1 cellular context compared by ENCODE assay signal in genomic region chr2:69645026-69645425, GRCh38.
TF ChIP-seq lines count a peak whose summit lies in the region.

No MANE protein-coding gene starts in this region.

TF ChIP-seq in SK-N-SH, 30 proteins besides CTCF, POLR2A, EP300 and RAD21 (continued from another document):
- TF ChIP-seq, protein P1, sequence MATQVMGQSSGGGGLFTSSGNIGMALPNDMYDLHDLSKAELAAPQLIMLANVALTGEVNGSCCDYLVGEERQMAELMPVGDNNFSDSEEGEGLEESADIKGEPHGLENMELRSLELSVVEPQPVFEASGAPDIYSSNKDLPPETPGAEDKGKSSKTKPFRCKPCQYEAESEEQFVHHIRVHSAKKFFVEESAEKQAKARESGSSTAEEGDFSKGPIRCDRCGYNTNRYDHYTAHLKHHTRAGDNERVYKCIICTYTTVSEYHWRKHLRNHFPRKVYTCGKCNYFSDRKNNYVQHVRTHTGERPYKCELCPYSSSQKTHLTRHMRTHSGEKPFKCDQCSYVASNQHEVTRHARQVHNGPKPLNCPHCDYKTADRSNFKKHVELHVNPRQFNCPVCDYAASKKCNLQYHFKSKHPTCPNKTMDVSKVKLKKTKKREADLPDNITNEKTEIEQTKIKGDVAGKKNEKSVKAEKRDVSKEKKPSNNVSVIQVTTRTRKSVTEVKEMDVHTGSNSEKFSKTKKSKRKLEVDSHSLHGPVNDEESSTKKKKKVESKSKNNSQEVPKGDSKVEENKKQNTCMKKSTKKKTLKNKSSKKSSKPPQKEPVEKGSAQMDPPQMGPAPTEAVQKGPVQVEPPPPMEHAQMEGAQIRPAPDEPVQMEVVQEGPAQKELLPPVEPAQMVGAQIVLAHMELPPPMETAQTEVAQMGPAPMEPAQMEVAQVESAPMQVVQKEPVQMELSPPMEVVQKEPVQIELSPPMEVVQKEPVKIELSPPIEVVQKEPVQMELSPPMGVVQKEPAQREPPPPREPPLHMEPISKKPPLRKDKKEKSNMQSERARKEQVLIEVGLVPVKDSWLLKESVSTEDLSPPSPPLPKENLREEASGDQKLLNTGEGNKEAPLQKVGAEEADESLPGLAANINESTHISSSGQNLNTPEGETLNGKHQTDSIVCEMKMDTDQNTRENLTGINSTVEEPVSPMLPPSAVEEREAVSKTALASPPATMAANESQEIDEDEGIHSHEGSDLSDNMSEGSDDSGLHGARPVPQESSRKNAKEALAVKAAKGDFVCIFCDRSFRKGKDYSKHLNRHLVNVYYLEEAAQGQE (IDR thresholded peaks at IDR 0.05; ENCODE audit: low read depth, low read length), result no peak
- no peak for TF ChIP-seq SIN3A (IDR thresholded peaks at IDR 0.05; ENCODE audit: borderline replicate concordance, low read depth, low read length)
- TF ChIP-seq, protein P2, sequence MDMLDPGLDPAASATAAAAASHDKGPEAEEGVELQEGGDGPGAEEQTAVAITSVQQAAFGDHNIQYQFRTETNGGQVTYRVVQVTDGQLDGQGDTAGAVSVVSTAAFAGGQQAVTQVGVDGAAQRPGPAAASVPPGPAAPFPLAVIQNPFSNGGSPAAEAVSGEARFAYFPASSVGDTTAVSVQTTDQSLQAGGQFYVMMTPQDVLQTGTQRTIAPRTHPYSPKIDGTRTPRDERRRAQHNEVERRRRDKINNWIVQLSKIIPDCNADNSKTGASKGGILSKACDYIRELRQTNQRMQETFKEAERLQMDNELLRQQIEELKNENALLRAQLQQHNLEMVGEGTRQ (IDR thresholded peaks at IDR 0.05; ENCODE audit: borderline replicate concordance, low read depth, low read length), result no peak
